In the genomic region with DNA sequence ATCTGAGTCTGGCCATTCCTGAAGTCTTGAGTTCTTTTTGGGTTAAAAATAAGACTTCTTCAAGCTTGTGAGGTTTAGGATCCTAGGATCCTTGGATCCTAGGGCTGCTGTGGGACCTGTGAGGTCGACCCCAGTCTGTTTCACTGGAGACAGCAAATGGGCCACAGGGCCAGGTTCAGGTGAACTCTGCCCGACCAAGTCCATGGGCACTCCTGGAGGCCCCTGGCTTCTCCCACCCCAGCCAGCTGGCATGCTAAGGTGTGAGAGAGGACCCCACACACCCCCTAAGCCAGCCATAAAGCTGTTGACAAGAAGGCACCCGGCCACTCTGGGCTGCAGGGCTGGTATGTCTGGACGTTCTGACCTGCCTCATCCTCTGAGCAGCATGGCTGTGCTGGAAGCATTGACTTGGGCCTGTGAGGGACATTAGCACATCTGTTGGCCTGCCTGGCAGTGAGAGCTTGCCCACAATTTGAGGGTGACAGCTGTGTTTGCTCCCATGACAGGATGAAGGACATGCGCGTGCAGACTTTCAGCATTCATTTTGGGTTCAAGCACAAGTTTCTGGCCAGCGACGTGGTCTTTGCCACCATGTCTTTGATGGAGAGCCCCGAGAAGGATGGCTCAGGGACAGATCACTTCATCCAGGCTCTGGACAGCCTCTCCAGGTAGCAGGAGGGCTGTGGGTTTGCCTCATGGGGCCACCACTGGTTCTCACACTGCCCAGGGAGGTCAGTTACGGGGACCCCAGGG, we compare ENCODE assay signal across 1 cellular context.
A peak's percentile ranks its signal among the peaks of the same experiment; 100 is the strongest.
TF ChIP-seq lines count a peak whose summit lies in the region.

No MANE protein-coding gene starts in this region.

TF ChIP-seq in K562, 482 proteins besides CTCF, POLR2A, EP300 and RAD21 (continued from another document and continues in another):
- TF ChIP-seq SIX5 (IDR thresholded peaks at IDR 0.05; ENCODE audit: borderline replicate concordance in 1 of 2, insufficient read depth in 1 of 2, low read depth in 1 of 2, low read length in 2 of 2) (no peak), KDM1A (IDR thresholded peaks at IDR 0.05) (no peak), ZNF124 (CRISPR knock-in tag; IDR thresholded peaks at IDR 0.05) (no peak), MEIS2 (IDR thresholded peaks at IDR 0.05; ENCODE audit: partially characterized antibody) (no peak), SMARCA5 (IDR thresholded peaks at IDR 0.05) (no peak), ZBTB1 (CRISPR knock-in tag; IDR thresholded peaks at IDR 0.05; ENCODE audit: borderline replicate concordance, low read depth) (0 out of 2 replicates have a peak, but pooled peaks have one; percentile 70), KLF10 (CRISPR knock-in tag; IDR thresholded peaks at IDR 0.05) (no peak), ZNF57 (CRISPR knock-in tag; IDR thresholded peaks at IDR 0.05) (no peak), ZBTB17 (CRISPR knock-in tag; IDR thresholded peaks at IDR 0.05) (0 out of 2 replicates have a peak, but pooled peaks have one; percentile 22), CBX5 (IDR thresholded peaks at IDR 0.05; ENCODE audit: borderline replicate concordance, low read depth) (no peak), FOXM1 (IDR thresholded peaks at IDR 0.05; ENCODE audit: low read depth) (no peak), FOXM1 (CRISPR knock-in tag; IDR thresholded peaks at IDR 0.05; ENCODE audit: low read depth) (no peak; the same call in none of the 2 replicates), ELF4 (CRISPR knock-in tag; IDR thresholded peaks at IDR 0.05) (no peak), KLF13 (tag; IDR thresholded peaks at IDR 0.05; ENCODE audit: borderline replicate concordance, low read depth) (no peak), NONO (IDR thresholded peaks at IDR 0.05; ENCODE audit: low read depth in 2 of 2, low read length in 1 of 2) (no peak), RBM39 (optimal IDR thresholded peaks at IDR 0.05; ENCODE audit: low read depth, low read length) (peak; percentile 84), CXXC5 (CRISPR knock-in tag; IDR thresholded peaks at IDR 0.05) (no peak), ZC3H4 (CRISPR knock-in tag; IDR thresholded peaks at IDR 0.05; ENCODE audit: borderline replicate concordance) (peak; percentile 84; the same call in 1 of the 2 replicates), ILK (tag; IDR thresholded peaks at IDR 0.05; ENCODE audit: borderline replicate concordance, low read depth) (no peak), ZC3H11A (IDR thresholded peaks at IDR 0.05; ENCODE audit: low read depth, low read length) (no peak), SAFB (IDR thresholded peaks at IDR 0.05; ENCODE audit: borderline replicate concordance, low read depth, low read length) (no peak), BHLHE40 (IDR thresholded peaks at IDR 0.05; ENCODE audit: low read length) (no peak), ZNF184 (CRISPR knock-in tag; IDR thresholded peaks at IDR 0.05) (no peak), MCM7 (IDR thresholded peaks at IDR 0.05) (no peak), MAFF (IDR thresholded peaks at IDR 0.05; ENCODE audit: low read length) (no peak), OTX1 (CRISPR knock-in tag; IDR thresholded peaks at IDR 0.05) (no peak), BCOR (IDR thresholded peaks at IDR 0.05) (no peak)
- TF ChIP-seq, protein P1, sequence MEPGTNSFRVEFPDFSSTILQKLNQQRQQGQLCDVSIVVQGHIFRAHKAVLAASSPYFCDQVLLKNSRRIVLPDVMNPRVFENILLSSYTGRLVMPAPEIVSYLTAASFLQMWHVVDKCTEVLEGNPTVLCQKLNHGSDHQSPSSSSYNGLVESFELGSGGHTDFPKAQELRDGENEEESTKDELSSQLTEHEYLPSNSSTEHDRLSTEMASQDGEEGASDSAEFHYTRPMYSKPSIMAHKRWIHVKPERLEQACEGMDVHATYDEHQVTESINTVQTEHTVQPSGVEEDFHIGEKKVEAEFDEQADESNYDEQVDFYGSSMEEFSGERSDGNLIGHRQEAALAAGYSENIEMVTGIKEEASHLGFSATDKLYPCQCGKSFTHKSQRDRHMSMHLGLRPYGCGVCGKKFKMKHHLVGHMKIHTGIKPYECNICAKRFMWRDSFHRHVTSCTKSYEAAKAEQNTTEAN (CRISPR knock-in tag; IDR thresholded peaks at IDR 0.05): no peak
- TF ChIP-seq, protein P2, sequence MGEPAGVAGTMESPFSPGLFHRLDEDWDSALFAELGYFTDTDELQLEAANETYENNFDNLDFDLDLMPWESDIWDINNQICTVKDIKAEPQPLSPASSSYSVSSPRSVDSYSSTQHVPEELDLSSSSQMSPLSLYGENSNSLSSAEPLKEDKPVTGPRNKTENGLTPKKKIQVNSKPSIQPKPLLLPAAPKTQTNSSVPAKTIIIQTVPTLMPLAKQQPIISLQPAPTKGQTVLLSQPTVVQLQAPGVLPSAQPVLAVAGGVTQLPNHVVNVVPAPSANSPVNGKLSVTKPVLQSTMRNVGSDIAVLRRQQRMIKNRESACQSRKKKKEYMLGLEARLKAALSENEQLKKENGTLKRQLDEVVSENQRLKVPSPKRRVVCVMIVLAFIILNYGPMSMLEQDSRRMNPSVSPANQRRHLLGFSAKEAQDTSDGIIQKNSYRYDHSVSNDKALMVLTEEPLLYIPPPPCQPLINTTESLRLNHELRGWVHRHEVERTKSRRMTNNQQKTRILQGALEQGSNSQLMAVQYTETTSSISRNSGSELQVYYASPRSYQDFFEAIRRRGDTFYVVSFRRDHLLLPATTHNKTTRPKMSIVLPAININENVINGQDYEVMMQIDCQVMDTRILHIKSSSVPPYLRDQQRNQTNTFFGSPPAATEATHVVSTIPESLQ (CRISPR knock-in tag; IDR thresholded peaks at IDR 0.05): no peak; the same call in 1 of the 2 replicates
- TF ChIP-seq, protein P3, sequence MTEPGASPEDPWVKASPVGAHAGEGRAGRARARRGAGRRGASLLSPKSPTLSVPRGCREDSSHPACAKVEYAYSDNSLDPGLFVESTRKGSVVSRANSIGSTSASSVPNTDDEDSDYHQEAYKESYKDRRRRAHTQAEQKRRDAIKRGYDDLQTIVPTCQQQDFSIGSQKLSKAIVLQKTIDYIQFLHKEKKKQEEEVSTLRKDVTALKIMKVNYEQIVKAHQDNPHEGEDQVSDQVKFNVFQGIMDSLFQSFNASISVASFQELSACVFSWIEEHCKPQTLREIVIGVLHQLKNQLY (CRISPR knock-in tag; conservative IDR thresholded peaks at IDR 0.05): no peak; a peak in 1 of 4 replicates
- TF ChIP-seq, protein P4, sequence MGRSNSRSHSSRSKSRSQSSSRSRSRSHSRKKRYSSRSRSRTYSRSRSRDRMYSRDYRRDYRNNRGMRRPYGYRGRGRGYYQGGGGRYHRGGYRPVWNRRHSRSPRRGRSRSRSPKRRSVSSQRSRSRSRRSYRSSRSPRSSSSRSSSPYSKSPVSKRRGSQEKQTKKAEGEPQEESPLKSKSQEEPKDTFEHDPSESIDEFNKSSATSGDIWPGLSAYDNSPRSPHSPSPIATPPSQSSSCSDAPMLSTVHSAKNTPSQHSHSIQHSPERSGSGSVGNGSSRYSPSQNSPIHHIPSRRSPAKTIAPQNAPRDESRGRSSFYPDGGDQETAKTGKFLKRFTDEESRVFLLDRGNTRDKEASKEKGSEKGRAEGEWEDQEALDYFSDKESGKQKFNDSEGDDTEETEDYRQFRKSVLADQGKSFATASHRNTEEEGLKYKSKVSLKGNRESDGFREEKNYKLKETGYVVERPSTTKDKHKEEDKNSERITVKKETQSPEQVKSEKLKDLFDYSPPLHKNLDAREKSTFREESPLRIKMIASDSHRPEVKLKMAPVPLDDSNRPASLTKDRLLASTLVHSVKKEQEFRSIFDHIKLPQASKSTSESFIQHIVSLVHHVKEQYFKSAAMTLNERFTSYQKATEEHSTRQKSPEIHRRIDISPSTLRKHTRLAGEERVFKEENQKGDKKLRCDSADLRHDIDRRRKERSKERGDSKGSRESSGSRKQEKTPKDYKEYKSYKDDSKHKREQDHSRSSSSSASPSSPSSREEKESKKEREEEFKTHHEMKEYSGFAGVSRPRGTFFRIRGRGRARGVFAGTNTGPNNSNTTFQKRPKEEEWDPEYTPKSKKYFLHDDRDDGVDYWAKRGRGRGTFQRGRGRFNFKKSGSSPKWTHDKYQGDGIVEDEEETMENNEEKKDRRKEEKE (IDR thresholded peaks at IDR 0.05; ENCODE audit: borderline replicate concordance in 1 of 2, control insufficient read depth in 1 of 2, low read depth in 2 of 2, low read length in 1 of 2): no peak
- TF ChIP-seq, protein P5, sequence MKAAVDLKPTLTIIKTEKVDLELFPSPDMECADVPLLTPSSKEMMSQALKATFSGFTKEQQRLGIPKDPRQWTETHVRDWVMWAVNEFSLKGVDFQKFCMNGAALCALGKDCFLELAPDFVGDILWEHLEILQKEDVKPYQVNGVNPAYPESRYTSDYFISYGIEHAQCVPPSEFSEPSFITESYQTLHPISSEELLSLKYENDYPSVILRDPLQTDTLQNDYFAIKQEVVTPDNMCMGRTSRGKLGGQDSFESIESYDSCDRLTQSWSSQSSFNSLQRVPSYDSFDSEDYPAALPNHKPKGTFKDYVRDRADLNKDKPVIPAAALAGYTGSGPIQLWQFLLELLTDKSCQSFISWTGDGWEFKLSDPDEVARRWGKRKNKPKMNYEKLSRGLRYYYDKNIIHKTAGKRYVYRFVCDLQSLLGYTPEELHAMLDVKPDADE (conservative IDR thresholded peaks at IDR 0.05; ENCODE audit: control insufficient read depth, low read depth, low read length): 0 out of 2 replicates have a peak, but pooled peaks have one; percentile 37
- TF ChIP-seq, protein P6, sequence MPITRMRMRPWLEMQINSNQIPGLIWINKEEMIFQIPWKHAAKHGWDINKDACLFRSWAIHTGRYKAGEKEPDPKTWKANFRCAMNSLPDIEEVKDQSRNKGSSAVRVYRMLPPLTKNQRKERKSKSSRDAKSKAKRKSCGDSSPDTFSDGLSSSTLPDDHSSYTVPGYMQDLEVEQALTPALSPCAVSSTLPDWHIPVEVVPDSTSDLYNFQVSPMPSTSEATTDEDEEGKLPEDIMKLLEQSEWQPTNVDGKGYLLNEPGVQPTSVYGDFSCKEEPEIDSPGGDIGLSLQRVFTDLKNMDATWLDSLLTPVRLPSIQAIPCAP (CRISPR knock-in tag; IDR thresholded peaks at IDR 0.05; ENCODE audit: borderline replicate concordance): no peak
- TF ChIP-seq, protein P7, sequence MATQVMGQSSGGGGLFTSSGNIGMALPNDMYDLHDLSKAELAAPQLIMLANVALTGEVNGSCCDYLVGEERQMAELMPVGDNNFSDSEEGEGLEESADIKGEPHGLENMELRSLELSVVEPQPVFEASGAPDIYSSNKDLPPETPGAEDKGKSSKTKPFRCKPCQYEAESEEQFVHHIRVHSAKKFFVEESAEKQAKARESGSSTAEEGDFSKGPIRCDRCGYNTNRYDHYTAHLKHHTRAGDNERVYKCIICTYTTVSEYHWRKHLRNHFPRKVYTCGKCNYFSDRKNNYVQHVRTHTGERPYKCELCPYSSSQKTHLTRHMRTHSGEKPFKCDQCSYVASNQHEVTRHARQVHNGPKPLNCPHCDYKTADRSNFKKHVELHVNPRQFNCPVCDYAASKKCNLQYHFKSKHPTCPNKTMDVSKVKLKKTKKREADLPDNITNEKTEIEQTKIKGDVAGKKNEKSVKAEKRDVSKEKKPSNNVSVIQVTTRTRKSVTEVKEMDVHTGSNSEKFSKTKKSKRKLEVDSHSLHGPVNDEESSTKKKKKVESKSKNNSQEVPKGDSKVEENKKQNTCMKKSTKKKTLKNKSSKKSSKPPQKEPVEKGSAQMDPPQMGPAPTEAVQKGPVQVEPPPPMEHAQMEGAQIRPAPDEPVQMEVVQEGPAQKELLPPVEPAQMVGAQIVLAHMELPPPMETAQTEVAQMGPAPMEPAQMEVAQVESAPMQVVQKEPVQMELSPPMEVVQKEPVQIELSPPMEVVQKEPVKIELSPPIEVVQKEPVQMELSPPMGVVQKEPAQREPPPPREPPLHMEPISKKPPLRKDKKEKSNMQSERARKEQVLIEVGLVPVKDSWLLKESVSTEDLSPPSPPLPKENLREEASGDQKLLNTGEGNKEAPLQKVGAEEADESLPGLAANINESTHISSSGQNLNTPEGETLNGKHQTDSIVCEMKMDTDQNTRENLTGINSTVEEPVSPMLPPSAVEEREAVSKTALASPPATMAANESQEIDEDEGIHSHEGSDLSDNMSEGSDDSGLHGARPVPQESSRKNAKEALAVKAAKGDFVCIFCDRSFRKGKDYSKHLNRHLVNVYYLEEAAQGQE (CRISPR knock-in tag; IDR thresholded peaks at IDR 0.05; ENCODE audit: low read depth): peak; percentile 59; the same call in 1 of the 2 replicates
- TF ChIP-seq, protein P8, sequence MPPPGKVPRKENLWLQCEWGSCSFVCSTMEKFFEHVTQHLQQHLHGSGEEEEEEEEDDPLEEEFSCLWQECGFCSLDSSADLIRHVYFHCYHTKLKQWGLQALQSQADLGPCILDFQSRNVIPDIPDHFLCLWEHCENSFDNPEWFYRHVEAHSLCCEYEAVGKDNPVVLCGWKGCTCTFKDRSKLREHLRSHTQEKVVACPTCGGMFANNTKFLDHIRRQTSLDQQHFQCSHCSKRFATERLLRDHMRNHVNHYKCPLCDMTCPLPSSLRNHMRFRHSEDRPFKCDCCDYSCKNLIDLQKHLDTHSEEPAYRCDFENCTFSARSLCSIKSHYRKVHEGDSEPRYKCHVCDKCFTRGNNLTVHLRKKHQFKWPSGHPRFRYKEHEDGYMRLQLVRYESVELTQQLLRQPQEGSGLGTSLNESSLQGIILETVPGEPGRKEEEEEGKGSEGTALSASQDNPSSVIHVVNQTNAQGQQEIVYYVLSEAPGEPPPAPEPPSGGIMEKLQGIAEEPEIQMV (tag; conservative IDR thresholded peaks at IDR 0.05; ENCODE audit: low read depth): no peak
- TF ChIP-seq, protein P9, sequence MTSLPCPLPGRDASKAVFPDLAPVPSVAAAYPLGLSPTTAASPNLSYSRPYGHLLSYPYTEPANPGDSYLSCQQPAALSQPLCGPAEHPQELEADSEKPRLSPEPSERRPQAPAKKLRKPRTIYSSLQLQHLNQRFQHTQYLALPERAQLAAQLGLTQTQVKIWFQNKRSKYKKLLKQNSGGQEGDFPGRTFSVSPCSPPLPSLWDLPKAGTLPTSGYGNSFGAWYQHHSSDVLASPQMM (CRISPR knock-in tag; IDR thresholded peaks at IDR 0.05): no peak
- TF ChIP-seq, protein P10, sequence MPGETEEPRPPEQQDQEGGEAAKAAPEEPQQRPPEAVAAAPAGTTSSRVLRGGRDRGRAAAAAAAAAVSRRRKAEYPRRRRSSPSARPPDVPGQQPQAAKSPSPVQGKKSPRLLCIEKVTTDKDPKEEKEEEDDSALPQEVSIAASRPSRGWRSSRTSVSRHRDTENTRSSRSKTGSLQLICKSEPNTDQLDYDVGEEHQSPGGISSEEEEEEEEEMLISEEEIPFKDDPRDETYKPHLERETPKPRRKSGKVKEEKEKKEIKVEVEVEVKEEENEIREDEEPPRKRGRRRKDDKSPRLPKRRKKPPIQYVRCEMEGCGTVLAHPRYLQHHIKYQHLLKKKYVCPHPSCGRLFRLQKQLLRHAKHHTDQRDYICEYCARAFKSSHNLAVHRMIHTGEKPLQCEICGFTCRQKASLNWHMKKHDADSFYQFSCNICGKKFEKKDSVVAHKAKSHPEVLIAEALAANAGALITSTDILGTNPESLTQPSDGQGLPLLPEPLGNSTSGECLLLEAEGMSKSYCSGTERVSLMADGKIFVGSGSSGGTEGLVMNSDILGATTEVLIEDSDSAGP (CRISPR knock-in tag; IDR thresholded peaks at IDR 0.05): no peak
- TF ChIP-seq, protein P11, sequence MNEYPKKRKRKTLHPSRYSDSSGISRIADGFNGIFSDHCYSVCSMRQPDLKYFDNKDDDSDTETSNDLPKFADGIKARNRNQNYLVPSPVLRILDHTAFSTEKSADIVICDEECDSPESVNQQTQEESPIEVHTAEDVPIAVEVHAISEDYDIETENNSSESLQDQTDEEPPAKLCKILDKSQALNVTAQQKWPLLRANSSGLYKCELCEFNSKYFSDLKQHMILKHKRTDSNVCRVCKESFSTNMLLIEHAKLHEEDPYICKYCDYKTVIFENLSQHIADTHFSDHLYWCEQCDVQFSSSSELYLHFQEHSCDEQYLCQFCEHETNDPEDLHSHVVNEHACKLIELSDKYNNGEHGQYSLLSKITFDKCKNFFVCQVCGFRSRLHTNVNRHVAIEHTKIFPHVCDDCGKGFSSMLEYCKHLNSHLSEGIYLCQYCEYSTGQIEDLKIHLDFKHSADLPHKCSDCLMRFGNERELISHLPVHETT (CRISPR knock-in tag; conservative IDR thresholded peaks at IDR 0.05 in 1 of 2, IDR thresholded peaks at IDR 0.05 in 1 of 2): no peak
